ENCODE assay signal across 1 cellular context in the genomic region with DNA sequence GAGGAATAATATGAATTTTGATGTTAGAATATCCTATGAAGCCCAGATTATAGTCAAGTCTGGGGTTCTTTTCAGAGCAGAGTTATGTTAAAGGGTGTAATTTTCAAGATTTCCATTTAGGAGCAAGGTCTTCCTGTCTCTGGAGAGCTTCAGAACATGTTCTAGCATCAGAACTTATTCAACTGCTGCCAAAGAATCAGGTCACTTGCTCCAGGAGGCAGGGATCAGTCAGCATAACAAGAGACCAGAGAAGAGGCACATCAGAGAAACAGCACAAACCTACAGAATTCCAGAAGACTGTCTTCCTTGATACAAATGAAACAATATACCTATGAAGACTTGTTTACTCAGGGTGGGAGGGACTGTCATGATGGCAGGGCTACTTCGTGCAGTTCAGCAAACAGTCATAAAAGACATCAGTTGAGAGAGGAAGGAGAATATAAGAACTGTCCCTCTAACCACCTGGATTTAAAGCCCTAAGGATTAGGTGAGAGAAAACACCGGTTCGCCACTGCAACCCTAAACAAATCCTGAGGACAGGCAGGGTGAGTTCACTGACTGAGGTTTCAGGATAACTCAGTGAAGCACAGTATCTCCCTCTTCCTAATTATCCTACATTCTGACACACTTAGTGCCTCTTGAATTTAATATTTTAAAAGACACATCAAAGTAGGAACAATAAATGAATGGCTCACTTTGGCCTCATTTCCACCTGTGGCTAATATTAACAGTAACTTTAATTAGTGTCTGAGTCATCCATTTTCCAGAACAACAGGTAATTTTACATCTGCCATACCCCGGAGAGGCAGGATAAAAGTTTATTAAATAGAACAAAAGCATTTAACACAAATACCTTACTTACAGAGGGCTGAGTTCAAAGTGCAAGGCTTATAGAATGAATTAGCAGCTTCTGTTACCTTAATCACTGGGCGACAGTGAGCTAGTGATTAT.
TF ChIP-seq lines count a peak whose summit lies in the region.

No MANE protein-coding gene starts in this region.

TF ChIP-seq in SK-N-SH, 30 proteins besides CTCF, POLR2A, EP300 and RAD21 (continued from another document):
- TF ChIP-seq YY1 (IDR thresholded peaks at IDR 0.05; ENCODE audit: low read depth) (no peak), FOXJ3 (CRISPR knock-in tag; IDR thresholded peaks at IDR 0.05) (no peak), RCOR1 (IDR thresholded peaks at IDR 0.05; ENCODE audit: low read length) (no peak), POLR2AphosphoS5 (IDR thresholded peaks at IDR 0.05; ENCODE audit: low read depth, low read length) (no peak), NRF1 (IDR thresholded peaks at IDR 0.05; ENCODE audit: low read depth, low read length) (no peak), SIN3A (IDR thresholded peaks at IDR 0.05; ENCODE audit: borderline replicate concordance, low read depth, low read length) (no peak), NFIC (IDR thresholded peaks at IDR 0.05; ENCODE audit: borderline replicate concordance) (no peak), ELF1 (IDR thresholded peaks at IDR 0.05) (no peak), GATA2 (CRISPR knock-in tag; IDR thresholded peaks at IDR 0.05) (no peak)
- TF ChIP-seq, protein P1, sequence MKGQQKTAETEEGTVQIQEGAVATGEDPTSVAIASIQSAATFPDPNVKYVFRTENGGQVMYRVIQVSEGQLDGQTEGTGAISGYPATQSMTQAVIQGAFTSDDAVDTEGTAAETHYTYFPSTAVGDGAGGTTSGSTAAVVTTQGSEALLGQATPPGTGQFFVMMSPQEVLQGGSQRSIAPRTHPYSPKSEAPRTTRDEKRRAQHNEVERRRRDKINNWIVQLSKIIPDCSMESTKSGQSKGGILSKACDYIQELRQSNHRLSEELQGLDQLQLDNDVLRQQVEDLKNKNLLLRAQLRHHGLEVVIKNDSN (IDR thresholded peaks at IDR 0.05; ENCODE audit: borderline replicate concordance, low read depth): no peak
- TF ChIP-seq, protein P2, sequence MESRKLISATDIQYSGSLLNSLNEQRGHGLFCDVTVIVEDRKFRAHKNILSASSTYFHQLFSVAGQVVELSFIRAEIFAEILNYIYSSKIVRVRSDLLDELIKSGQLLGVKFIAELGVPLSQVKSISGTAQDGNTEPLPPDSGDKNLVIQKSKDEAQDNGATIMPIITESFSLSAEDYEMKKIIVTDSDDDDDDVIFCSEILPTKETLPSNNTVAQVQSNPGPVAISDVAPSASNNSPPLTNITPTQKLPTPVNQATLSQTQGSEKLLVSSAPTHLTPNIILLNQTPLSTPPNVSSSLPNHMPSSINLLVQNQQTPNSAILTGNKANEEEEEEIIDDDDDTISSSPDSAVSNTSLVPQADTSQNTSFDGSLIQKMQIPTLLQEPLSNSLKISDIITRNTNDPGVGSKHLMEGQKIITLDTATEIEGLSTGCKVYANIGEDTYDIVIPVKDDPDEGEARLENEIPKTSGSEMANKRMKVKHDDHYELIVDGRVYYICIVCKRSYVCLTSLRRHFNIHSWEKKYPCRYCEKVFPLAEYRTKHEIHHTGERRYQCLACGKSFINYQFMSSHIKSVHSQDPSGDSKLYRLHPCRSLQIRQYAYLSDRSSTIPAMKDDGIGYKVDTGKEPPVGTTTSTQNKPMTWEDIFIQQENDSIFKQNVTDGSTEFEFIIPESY (IDR thresholded peaks at IDR 0.05; ENCODE audit: borderline replicate concordance, low read depth): no peak
TF ChIP-seq in SK-N-SH: peak in this region for 0.
